Comparison of ENCODE assay signal across 19 cellular contexts in genomic region chr6:166242888-166243287, GRCh38.
A peak's percentile ranks its signal among the peaks of the same experiment; 100 is the strongest.
DNase-seq lines count a peak whose midpoint lies in the region; ATAC-seq and TF ChIP-seq lines count a peak whose summit lies in the region.
"Had no signal": no experiment of that assay in that cellular context is flagged by ENCODE, and none has a peak within 500 bp of the region (broad histone marks: within the 10 kb centered on the region; RNA-seq: fewer than 3 reads in every experiment).

No MANE protein-coding gene starts in this region.

- TF ChIP-seq CTCF in natural killer cell (IDR thresholded peaks at IDR 0.05) = no peak
- TF ChIP-seq CTCF in activated CD8-positive, alpha-beta T cell treated with anti-CD3 and anti-CD28 coated beads for 36 hours (IDR thresholded peaks at IDR 0.05) = no peak

- POLR2A ChIA-PET in activated CD8-positive, alpha-beta T cell treated with anti-CD3 and anti-CD28 coated beads for 36 hours (lab: Charles Lee) = no interaction called here

- no peak for DNase-seq in natural killer cell
- no peak for DNase-seq in natural killer cell treated with Interleukin-12 subunit alpha and Interleukin-12 subunit beta and Interleukin-15 and Interleukin-18, amount 100 ng/mL, for 72 hours (ENCODE audit: low spot score)
- no peak for DNase-seq in activated CD8-positive, alpha-beta T cell treated with anti-CD3 and anti-CD28 coated beads for 36 hours
- peak; percentile 11 for DNase-seq in kidney tubule cell (ENCODE audit: low spot score)
- DNase-seq in AG08396 (ENCODE audit: low spot score) = no peak
- no peak for DNase-seq in NCI-H187 treated with DMSO at 0.1 percent for 48 hours (lab: John Stamatoyannopoulos, UW)
- DNase-seq: AML-193; CD4-positive, alpha-beta T cell; HCEC 1CT; NCI-H1092 treated with DMSO at 0.1 percent for 48 hours; NCI-H1436; NCI-H187; NCI-H2171 treated with DMSO at 0.1 percent for 48 hours; NCI-H345; NCI-H510A treated with DMSO at 0.1 percent for 48 hours; PC-3; SK-N-SH had no signal

- intact Hi-C loops in natural killer cell (cut with micrococcal nuclease) = no loop called here
- intact Hi-C loops in activated CD8-positive, alpha-beta T cell treated with anti-CD3 and anti-CD28 coated beads for 36 hours (cut with micrococcal nuclease) = no loop called here

- peak overlapping the region; percentile 19 for H3K4me3 Mint-ChIP-seq in natural killer cell
- H3K4me3 Mint-ChIP-seq in natural killer cell treated with Interleukin-12 subunit alpha and Interleukin-12 subunit beta and Interleukin-15 and Interleukin-18, amount 100 ng/mL, for 72 hours = no peak overlapping the region
- H3K4me3 Mint-ChIP-seq in activated CD8-positive, alpha-beta T cell treated with anti-CD3 and anti-CD28 coated beads for 36 hours = no peak overlapping the region

- ATAC-seq in natural killer cell (peak in 1 of 3 donors; percentile 17), HG03097 (IDR thresholded peaks at IDR 0.05; ENCODE audit: low FRiP score, unreplicated experiment) (no peak)
- no peak for ATAC-seq in natural killer cell treated with Interleukin-12 subunit alpha and Interleukin-12 subunit beta and Interleukin-15 and Interleukin-18, amount 100 ng/mL, for 72 hours
- peak; percentile 27 for ATAC-seq in activated CD8-positive, alpha-beta T cell treated with anti-CD3 and anti-CD28 coated beads for 36 hours
- ATAC-seq: GM12878, PC-3 had no signal

- H3K36me3 Mint-ChIP-seq in natural killer cell = no peaks in the 10 kb centered on the region
- no peaks in the 10 kb centered on the region for H3K36me3 Mint-ChIP-seq in natural killer cell treated with Interleukin-12 subunit alpha and Interleukin-12 subunit beta and Interleukin-15 and Interleukin-18, amount 100 ng/mL, for 72 hours
- H3K36me3 Mint-ChIP-seq in activated CD8-positive, alpha-beta T cell treated with anti-CD3 and anti-CD28 coated beads for 36 hours (ENCODE audit: low read depth) = no peaks in the 10 kb centered on the region

- no peaks in the 10 kb centered on the region for H3K9me3 Mint-ChIP-seq in natural killer cell
- H3K9me3 Mint-ChIP-seq in natural killer cell treated with Interleukin-12 subunit alpha and Interleukin-12 subunit beta and Interleukin-15 and Interleukin-18, amount 100 ng/mL, for 72 hours = no peaks in the 10 kb centered on the region
- no peaks in the 10 kb centered on the region for H3K9me3 Mint-ChIP-seq in activated CD8-positive, alpha-beta T cell treated with anti-CD3 and anti-CD28 coated beads for 36 hours
- H3K9me3 Mint-ChIP-seq: CD4-positive, alpha-beta T cell had no signal

- H3K4me1 Mint-ChIP-seq in natural killer cell = peaks cover 26 to 29% of the 10 kb centered on the region in 2 donors
- peaks cover 23 to 31% of the 10 kb centered on the region in 2 donors for H3K4me1 Mint-ChIP-seq in natural killer cell treated with Interleukin-12 subunit alpha and Interleukin-12 subunit beta and Interleukin-15 and Interleukin-18, amount 100 ng/mL, for 72 hours (ENCODE audit: low read depth in 2 of 2)
- H3K4me1 Mint-ChIP-seq in activated CD8-positive, alpha-beta T cell treated with anti-CD3 and anti-CD28 coated beads for 36 hours (ENCODE audit: low read depth) = peaks cover 33% of the 10 kb centered on the region

- CTCF ChIA-PET in activated CD8-positive, alpha-beta T cell treated with anti-CD3 and anti-CD28 coated beads for 36 hours (lab: Charles Lee) = interaction anchor here (0.6 to 2.3 kb wide), 3 partner anchors 10 to 33 kb away, joined by 3 to 7 read pairs (median 3); no protein-coding TSS in a partner anchor

- H3K27ac Mint-ChIP-seq in natural killer cell = no peak overlapping the region
- H3K27ac Mint-ChIP-seq in natural killer cell treated with Interleukin-12 subunit alpha and Interleukin-12 subunit beta and Interleukin-15 and Interleukin-18, amount 100 ng/mL, for 72 hours = no peak overlapping the region
- no peak overlapping the region for H3K27ac Mint-ChIP-seq in activated CD8-positive, alpha-beta T cell treated with anti-CD3 and anti-CD28 coated beads for 36 hours
- H3K27ac Mint-ChIP-seq: CD4-positive, alpha-beta T cell had no signal

- H3K27me3 Mint-ChIP-seq in natural killer cell (ENCODE audit: low read depth in 2 of 2) = peaks cover 21 to 27% of the 10 kb centered on the region in 2 donors
- H3K27me3 Mint-ChIP-seq in natural killer cell treated with Interleukin-12 subunit alpha and Interleukin-12 subunit beta and Interleukin-15 and Interleukin-18, amount 100 ng/mL, for 72 hours = peaks cover 26 to 33% of the 10 kb centered on the region in 2 donors
- H3K27me3 Mint-ChIP-seq in activated CD8-positive, alpha-beta T cell treated with anti-CD3 and anti-CD28 coated beads for 36 hours = peaks cover 7% of the 10 kb centered on the region
